Comparison of ENCODE assay signal across 8 cellular contexts in genomic region chr4:184472540-184473264, GRCh38. TPM values are rescaled to one million over a fixed set of nuclear protein-coding genes. Genes with fewer than 3 reads are reported as not detected.
A peak's percentile ranks its signal among the peaks of the same experiment; 100 is the strongest.
DNase-seq lines count a peak whose midpoint lies in the region; ATAC-seq and TF ChIP-seq lines count a peak whose summit lies in the region.

No MANE protein-coding gene starts in this region.

- H3K56ac ChIP-seq in mesendoderm (ENCODE audit: low read length): peak overlapping the region; percentile 96

- peaks cover 5% of the 10 kb centered on the region for H3K4me1 ChIP-seq in endodermal cell (ENCODE audit: control insufficient read depth, insufficient read depth, low read length)
- H3K4me1 ChIP-seq in mesendoderm (ENCODE audit: control insufficient read depth, low read depth, low read length): peaks cover 5% of the 10 kb centered on the region

- no peak overlapping the region for H2BK15ac ChIP-seq in mesendoderm (replicated peaks; ENCODE audit: low read depth)

- H3K4me3 Mint-ChIP-seq in endodermal cell: peak overlapping the region; percentile 83
- peak overlapping the region; percentile 95 for H3K4me3 Mint-ChIP-seq in stimulated activated effector memory CD8-positive, alpha-beta T cell treated with anti-CD3 and anti-CD28 coated beads, Interleukin-12 subunit alpha, Interleukin-12 subunit beta, amount 100 ng/mL, for 72 hours

- H3K9ac ChIP-seq in endodermal cell (ENCODE audit: extremely low read depth, low read length, poor library complexity, severe bottlenecking) (peak overlapping the region; percentile 66), mesendoderm (ENCODE audit: low read length) (peak overlapping the region; percentile 92)

- no peaks in the 10 kb centered on the region for H3K36me3 Mint-ChIP-seq in endodermal cell (ENCODE audit: low read depth)
- peaks cover 62% of the 10 kb centered on the region for H3K36me3 Mint-ChIP-seq in stimulated activated effector memory CD8-positive, alpha-beta T cell treated with anti-CD3 and anti-CD28 coated beads, Interleukin-12 subunit alpha, Interleukin-12 subunit beta, amount 100 ng/mL, for 72 hours

- peak overlapping the region; percentile 90 for H3K4me3 ChIP-seq in endodermal cell (ENCODE audit: low read length)
- peak overlapping the region; percentile 71 for H3K4me3 ChIP-seq in mesendoderm (ENCODE audit: low read length)

- DNase-seq in NCI-H524 (lab: John Stamatoyannopoulos, UW) (peak; percentile 3 to 21), NCI-H524 treated with DMSO at 0.1 percent for 48 hours (lab: John Stamatoyannopoulos, UW) (no peak), NCI-H526 (lab: John Stamatoyannopoulos, UW) (peak; percentile 51 to 74), endodermal cell (peak; percentile 92), mesendoderm (peak; percentile 79)
- DNase-seq in activated CD8-positive, alpha-beta memory T cell treated with anti-CD3 and anti-CD28 coated beads, Interleukin-2, amount 50 U/mL, for 24 hours (ENCODE audit: extremely low read depth): peak; percentile 15
- peak; percentile 55 to 82 for DNase-seq in stimulated activated effector memory CD8-positive, alpha-beta T cell treated with anti-CD3 and anti-CD28 coated beads, Interleukin-12 subunit alpha, Interleukin-12 subunit beta, amount 100 ng/mL, for 72 hours (ENCODE audit: low spot score in 2 of 2)

- TF ChIP-seq CTCF in endodermal cell (conservative IDR thresholded peaks at IDR 0.05): peak; percentile 32

- peaks cover 6% of the 10 kb centered on the region for H3K79me2 ChIP-seq in mesendoderm (ENCODE audit: control insufficient read depth, insufficient read depth, low read length)

- ATAC-seq in HG02588 (IDR thresholded peaks at IDR 0.05; ENCODE audit: unreplicated experiment): peak; percentile 31
- ATAC-seq in stimulated activated effector memory CD8-positive, alpha-beta T cell treated with anti-CD3 and anti-CD28 coated beads, Interleukin-12 subunit alpha, Interleukin-12 subunit beta, amount 100 ng/mL, for 72 hours: peak; percentile 54

- no peaks in the 10 kb centered on the region for H3K36me3 ChIP-seq in endodermal cell (ENCODE audit: control insufficient read depth, insufficient read depth, low read length)
- no peaks in the 10 kb centered on the region for H3K36me3 ChIP-seq in mesendoderm (ENCODE audit: control insufficient read depth, insufficient read depth, low read length)

- no peak overlapping the region for H4K5ac ChIP-seq in mesendoderm (ENCODE audit: low read length)

- peak overlapping the region; percentile 66 for H3K23ac ChIP-seq in mesendoderm (ENCODE audit: low read length)

- no peaks in the 10 kb centered on the region for H3K9me3 Mint-ChIP-seq in endodermal cell
- no peaks in the 10 kb centered on the region for H3K9me3 Mint-ChIP-seq in stimulated activated effector memory CD8-positive, alpha-beta T cell treated with anti-CD3 and anti-CD28 coated beads, Interleukin-12 subunit alpha, Interleukin-12 subunit beta, amount 100 ng/mL, for 72 hours

- WGBS in endodermal cell (ENCODE audit: insufficient coverage in 1 of 2, insufficient read length in 1 of 2), 2 experiments: 0 to 1% methylated on average over 25 to 70 of the region's 70 CpGs
- no CpG with 5 or more reads among the region's 70 CpGs for WGBS in mesendoderm (ENCODE audit: extremely low coverage, insufficient coverage, low lambda C conversion rate)

- H3K27me3 ChIP-seq in endodermal cell (ENCODE audit: control insufficient read depth, insufficient read depth, low read length, poor library complexity, severe bottlenecking): no peaks in the 10 kb centered on the region
- H3K27me3 ChIP-seq in mesendoderm (ENCODE audit: insufficient read depth, low read length, poor library complexity): no peaks in the 10 kb centered on the region

- peaks cover 27% of the 10 kb centered on the region for H3K4me1 Mint-ChIP-seq in endodermal cell
- H3K4me1 Mint-ChIP-seq in stimulated activated effector memory CD8-positive, alpha-beta T cell treated with anti-CD3 and anti-CD28 coated beads, Interleukin-12 subunit alpha, Interleukin-12 subunit beta, amount 100 ng/mL, for 72 hours: peaks cover 53% of the 10 kb centered on the region

- peak overlapping the region; percentile 99 for H3K18ac ChIP-seq in mesendoderm (ENCODE audit: low read length)

- H3K9me3 ChIP-seq in endodermal cell (ENCODE audit: control insufficient read depth, low read length): no peaks in the 10 kb centered on the region

- H3K27ac ChIP-seq in endodermal cell (ENCODE audit: low read depth, low read length) (no peak overlapping the region), mesendoderm (ENCODE audit: low read depth, low read length) (peak overlapping the region; percentile 75)

- H4K8ac ChIP-seq in mesendoderm (ENCODE audit: low read depth, low read length): peak overlapping the region; percentile 95

- peak overlapping the region; percentile 45 for H2BK5ac ChIP-seq in mesendoderm (ENCODE audit: low read length)

- no peak overlapping the region for H2AK5ac ChIP-seq in mesendoderm (ENCODE audit: low read length)

- H2BK120ac ChIP-seq in mesendoderm (ENCODE audit: low read depth, low read length): peak overlapping the region; percentile 94

- peak overlapping the region; percentile 66 for H3K4ac ChIP-seq in mesendoderm (ENCODE audit: low read depth, low read length)

- peak overlapping the region; percentile 72 for H3K4me2 ChIP-seq in mesendoderm (ENCODE audit: low read length)

- peak overlapping the region; percentile 80 for H3K27ac Mint-ChIP-seq in endodermal cell
- H3K27ac Mint-ChIP-seq in stimulated activated effector memory CD8-positive, alpha-beta T cell treated with anti-CD3 and anti-CD28 coated beads, Interleukin-12 subunit alpha, Interleukin-12 subunit beta, amount 100 ng/mL, for 72 hours: peak overlapping the region; percentile 91

- no peaks in the 10 kb centered on the region for H3K27me3 Mint-ChIP-seq in endodermal cell (ENCODE audit: insufficient read depth)

- peaks cover 9% of the 10 kb centered on the region for H3K79me1 ChIP-seq in mesendoderm (ENCODE audit: low read length)

RNA-seq across cellular contexts. Expression of gene IRF2, which starts 1.6 kb away (rescaled TPM):
- 10 to 100 TPM; 17.3 to 24.6 TPM for total RNA-seq in endodermal cell
- polyA plus RNA-seq in endodermal cell (2013, experiment 1 of 2): 9.1 TPM
- polyA plus RNA-seq in endodermal cell (2013, experiment 2 of 2): 9.0 TPM
- 4.1 TPM for polyA plus RNA-seq in mesendoderm (2013, experiment 1 of 2)
- polyA plus RNA-seq in mesendoderm (2013, experiment 2 of 2): 4.4 TPM
